ENCODE assay signal across 2 cellular contexts in genomic region chr17:62631936-62632924, GRCh38.
TF ChIP-seq lines count a peak whose summit lies in the region.

No MANE protein-coding gene starts in this region.

TF ChIP-seq in GM23338, 12 proteins besides CTCF, POLR2A, EP300 and RAD21:
- TF ChIP-seq ZNF462 (CRISPR knock-in tag; IDR thresholded peaks at IDR 0.05) (no peak), EZH2phosphoT487 (IDR thresholded peaks at IDR 0.05; ENCODE audit: unreplicated experiment) (no peak), ETS1 (IDR thresholded peaks at IDR 0.05) (no peak), ZNF114 (CRISPR knock-in tag; IDR thresholded peaks at IDR 0.05) (no peak), EZH2 (IDR thresholded peaks at IDR 0.05; ENCODE audit: low read depth, unreplicated experiment) (no peak), NANOG (IDR thresholded peaks at IDR 0.05; ENCODE audit: borderline replicate concordance) (no peak), CREB1 (CRISPR knock-in tag; IDR thresholded peaks at IDR 0.05; ENCODE audit: low read depth) (no peak), ZNF331 (CRISPR knock-in tag; IDR thresholded peaks at IDR 0.05; ENCODE audit: low read depth) (no peak), JUNB (IDR thresholded peaks at IDR 0.05; ENCODE audit: unreplicated experiment) (no peak), REST (IDR thresholded peaks at IDR 0.05; ENCODE audit: unreplicated experiment) (no peak)

TF ChIP-seq in WTC11, 78 proteins besides CTCF, POLR2A, EP300 and RAD21 (continued from another document):
- no peak for TF ChIP-seq PRDM15 (CRISPR knock-in tag; IDR thresholded peaks at IDR 0.05)
- no peak for TF ChIP-seq CDX4 (CRISPR knock-in tag; IDR thresholded peaks at IDR 0.05; ENCODE audit: borderline replicate concordance)
- TF ChIP-seq ZMAT4 (CRISPR knock-in tag; IDR thresholded peaks at IDR 0.05), result no peak
- TF ChIP-seq SMAD3 (CRISPR knock-in tag; IDR thresholded peaks at IDR 0.05; ENCODE audit: borderline replicate concordance), result no peak
- TF ChIP-seq E2F1 (CRISPR knock-in tag; IDR thresholded peaks at IDR 0.05), result no peak
- no peak for TF ChIP-seq ATF1 (CRISPR knock-in tag; IDR thresholded peaks at IDR 0.05)
- TF ChIP-seq NFE2L1 (CRISPR knock-in tag; IDR thresholded peaks at IDR 0.05), result no peak
- no peak for TF ChIP-seq MLX (CRISPR knock-in tag; IDR thresholded peaks at IDR 0.05)
